In genomic region chr5:31469466-31469865, GRCh38 we compare ENCODE assay signal across 20 cellular contexts.
DNase-seq lines count a peak whose midpoint lies in the region; ATAC-seq, FAIRE-seq and TF ChIP-seq lines count a peak whose summit lies in the region.
"Had no signal": no experiment of that assay in that cellular context is flagged by ENCODE, and none has a peak within 500 bp of the region (broad histone marks: within the 10 kb centered on the region; RNA-seq: fewer than 3 reads in every experiment).

No MANE protein-coding gene starts in this region.

- dilution Hi-C loops in IMR-90 (cut with HindIII; ENCODE audit: low sequenced_read_pairs, unreplicated experiment): no loop called here

- H3K56ac ChIP-seq in IMR-90 (ENCODE audit: extremely low read depth, insufficient read depth, low read length): no peak overlapping the region

- peaks cover 6 to 22% of the 10 kb centered on the region in 2 experiments; a peak in 2 of 4 replicates for H3K79me1 ChIP-seq in IMR-90 (ENCODE audit: low read depth in 1 of 2, low read length in 2 of 2)

- FAIRE-seq in GM19239 (lab: Jason Lieb, UNC): peak; percentile 28
- FAIRE-seq: A204.1, D721Med, G401.6, GM12891 had no signal

- intact Hi-C loops in IMR-90 (cut with micrococcal nuclease): no loop called here

- peak overlapping the region; percentile 55; the same call in 1 of the 2 replicates for H3K18ac ChIP-seq in IMR-90 (ENCODE audit: low read depth, low read length)

- H3K23ac ChIP-seq in IMR-90 (ENCODE audit: low read depth, low read length): no peak overlapping the region

- peak overlapping the region; percentile 18; the same call in 1 of the 2 replicates for H4K91ac ChIP-seq in IMR-90 (ENCODE audit: insufficient read depth, low read depth, low read length)

- no peaks in the 10 kb centered on the region for H4K20me1 ChIP-seq in IMR-90 (ENCODE audit: insufficient read depth, low read length)
- H4K20me1 ChIP-seq: BLaER1 treated with 17β-estradiol and CSF1 and Interleukin-3, amounts not matched to agents 10 nM and 100 nM had no signal

- H2BK15ac ChIP-seq in IMR-90 (ENCODE audit: low read depth, low read length): no peak overlapping the region

- TF ChIP-seq CTCF in IMR-90 (conservative IDR thresholded peaks at IDR 0.05; ENCODE audit: low read depth, low read length): no peak
- no peak for TF ChIP-seq CTCF in WERI-Rb-1 (IDR thresholded peaks at IDR 0.05; ENCODE audit: low read depth, low read length)
- no peak for TF ChIP-seq CTCF in RWPE1 (conservative IDR thresholded peaks at IDR 0.05; ENCODE audit: low read depth)

- H3K9me3 ChIP-seq in IMR-90 (ENCODE audit: control insufficient read depth, insufficient read depth, low read length) (no peaks in the 10 kb centered on the region), SK-N-MC (ENCODE audit: low read depth, low read length) (no peaks in the 10 kb centered on the region), WERI-Rb-1 (ENCODE audit: severe bottlenecking) (no peaks in the 10 kb centered on the region)
- H3K9me3 ChIP-seq: BLaER1 treated with 17β-estradiol and CSF1 and Interleukin-3, amounts not matched to agents 10 nM and 100 nM; Caco-2 had no signal

- no TSS peak for BruUV-seq in IMR-90 (replicated peaks; lab: Mats Ljungman, UMichigan)

- H3K4me3 ChIP-seq in IMR-90 (ENCODE audit: insufficient read depth, low read depth, low read length) (no peak overlapping the region), SK-N-MC (peak overlapping the region; percentile 61), WERI-Rb-1 (ENCODE audit: low read depth, low read length) (no peak overlapping the region)
- H3K4me3 ChIP-seq: BLaER1 treated with 17β-estradiol and CSF1 and Interleukin-3, amounts not matched to agents 10 nM and 100 nM had no signal

- 0 out of 2 replicates have a peak overlapping the region, but pooled peaks have one; percentile 31 for H4K5ac ChIP-seq in IMR-90 (ENCODE audit: low read depth, low read length)

- no peak overlapping the region; the same call in 1 of the 2 replicates for H3K4ac ChIP-seq in IMR-90 (ENCODE audit: low read depth, low read length)

- in situ Hi-C loops in IMR-90 (cut with MboI; ENCODE audit: low sequenced_read_pairs): no loop called here

- H2BK5ac ChIP-seq in IMR-90 (ENCODE audit: low read depth, low read length, poor library complexity, severe bottlenecking): peak overlapping the region; percentile 88

- no peaks in the 10 kb centered on the region for H3K27me3 ChIP-seq in IMR-90 (ENCODE audit: control insufficient read depth, insufficient read depth, low read length)
- no peaks in the 10 kb centered on the region for H3K27me3 ChIP-seq in WERI-Rb-1 (ENCODE audit: insufficient read depth, low read depth, severe bottlenecking)
- H3K27me3 ChIP-seq: BLaER1 treated with 17β-estradiol and CSF1 and Interleukin-3, amounts not matched to agents 10 nM and 100 nM had no signal

- no peak overlapping the region for H2BK20ac ChIP-seq in IMR-90 (ENCODE audit: low read depth, low read length)

- peaks cover 7% of the 10 kb centered on the region for H3K4me1 ChIP-seq in IMR-90 (ENCODE audit: control insufficient read depth, insufficient read depth, low read length)
- H3K4me1 ChIP-seq: Caco-2 had no signal

- no peak overlapping the region for H3K4me2 ChIP-seq in IMR-90 (ENCODE audit: low read depth, low read length)

- no peak overlapping the region for H2AFZ ChIP-seq in IMR-90 (replicated peaks; ENCODE audit: low read length, poor library complexity)

- H3K36me3 ChIP-seq in IMR-90 (ENCODE audit: control insufficient read depth, insufficient read depth, low read length): peaks cover 12% of the 10 kb centered on the region
- H3K36me3 ChIP-seq in SK-N-MC (ENCODE audit: insufficient read depth, low read length): peaks cover 47% of the 10 kb centered on the region
- H3K36me3 ChIP-seq in WERI-Rb-1: peaks cover 60% of the 10 kb centered on the region

- DNase-seq in GM19239 (ENCODE audit: insufficient read length, low spot score) (no peak), IMR-90 (no peak), SK-N-MC (ENCODE audit: low read depth, low spot score) (peak; percentile 94), WERI-Rb-1 (no peak), RWPE1 (ENCODE audit: low spot score) (no peak)
- DNase-seq: 8988T; AML-193; Caco-2; Calu3; CD4-positive, alpha-beta T cell; CD8-positive, alpha-beta T cell; DMS79 treated with DMSO at 0.1 percent for 48 hours; GF-D8 had no signal

- no peak for TF ChIP-seq RAD21 in IMR-90 (IDR thresholded peaks at IDR 0.05; ENCODE audit: low read length)

- no peak overlapping the region for H2AK9ac ChIP-seq in IMR-90 (replicated peaks; ENCODE audit: low read depth, low read length, poor library complexity)

- POLR2A ChIA-PET in IMR-90 (lab: Charles Lee; ENCODE audit: unreplicated experiment): no interaction called here
- POLR2A ChIA-PET in RWPE1 (lab: Yijun Ruan, JAX; ENCODE audit: low non-redundant PET): no interaction called here

- H3K14ac ChIP-seq in IMR-90 (replicated peaks; ENCODE audit: low read depth, low read length): no peak overlapping the region

- no peak overlapping the region; a peak in 2 of 4 replicates for H4K8ac ChIP-seq in IMR-90 (ENCODE audit: low read depth in 2 of 2, low read length in 2 of 2)

- H3K9me1 ChIP-seq in IMR-90 (ENCODE audit: insufficient read depth, low read length): no peaks in the 10 kb centered on the region; the same call in 1 of the 2 replicates

- no peak overlapping the region for H2AK5ac ChIP-seq in IMR-90 (ENCODE audit: low read depth, low read length)

- TF ChIP-seq POLR2A in IMR-90 (IDR thresholded peaks at IDR 0.05; ENCODE audit: low read depth, low read length): no peak

- H3K27ac ChIP-seq in IMR-90 (ENCODE audit: insufficient read depth, low read length): peak overlapping the region; percentile 23; the same call in 1 of the 2 replicates
- peak overlapping the region; percentile 97 for H3K27ac ChIP-seq in SK-N-MC
- no peak overlapping the region for H3K27ac ChIP-seq in WERI-Rb-1
- no peak overlapping the region for H3K27ac ChIP-seq in RWPE1
- H3K27ac ChIP-seq: C4-2B had no signal

- CTCF ChIA-PET in IMR-90 (lab: Yijun Ruan, JAX) (no interaction called here), RWPE1 (lab: Yijun Ruan, JAX) (no interaction called here)

- no CpG with 5 or more reads among the region's 2 CpGs for WGBS in IMR-90 (ENCODE audit: extremely low coverage in 2 of 2, insufficient read length in 1 of 2), 2 experiments

- no peak overlapping the region for H3K9ac ChIP-seq in IMR-90 (ENCODE audit: low read depth, low read length)
- H3K9ac ChIP-seq in SK-N-MC (ENCODE audit: insufficient read length): no peak overlapping the region
- H3K9ac ChIP-seq: BLaER1 treated with 17β-estradiol and CSF1 and Interleukin-3, amounts not matched to agents 10 nM and 100 nM had no signal

- ATAC-seq in IMR-90 (ENCODE audit: low read depth) (no peak), HG02840 (IDR thresholded peaks at IDR 0.05; ENCODE audit: low FRiP score, unreplicated experiment) (no peak)
- ATAC-seq: CD8-positive, alpha-beta T cell had no signal

- H2BK120ac ChIP-seq in IMR-90 (ENCODE audit: low read depth, low read length): peak overlapping the region; percentile 26; the same call in 1 of the 2 replicates

TF ChIP-seq in IMR-90, 13 proteins besides CTCF, POLR2A, EP300 and RAD21:
- TF ChIP-seq SMC3 (IDR thresholded peaks at IDR 0.05; ENCODE audit: low read depth, low read length) (no peak), USF2 (IDR thresholded peaks at IDR 0.05; ENCODE audit: low read depth, low read length) (no peak), RFX5 (IDR thresholded peaks at IDR 0.05; ENCODE audit: low read depth, low read length) (no peak), MXI1 (IDR thresholded peaks at IDR 0.05; ENCODE audit: borderline replicate concordance, low read depth, low read length) (no peak), MAFK (IDR thresholded peaks at IDR 0.05; ENCODE audit: low read depth, low read length) (no peak), NFE2L2 (IDR thresholded peaks at IDR 0.05; ENCODE audit: low read depth, low read length) (no peak), CEBPB (IDR thresholded peaks at IDR 0.05; ENCODE audit: low read depth, low read length) (no peak), BHLHE40 (IDR thresholded peaks at IDR 0.05; ENCODE audit: low read depth, low read length) (no peak), CHD1 (IDR thresholded peaks at IDR 0.05; ENCODE audit: low read depth, low read length) (no peak), RCOR1 (IDR thresholded peaks at IDR 0.05; ENCODE audit: insufficient replicate concordance, low read length) (no peak)
TF ChIP-seq in IMR-90: peak in this region for 0.

Comparison
In these comparisons a context has a peak if more than half of its experiments do, and no peak if none do; other contexts are left out.
1. H3K27ac ChIP-seq: peak in IMR-90 (single experiment) and SK-N-MC (single experiment); none in WERI-Rb-1 (single experiment) and RWPE1 (single experiment).